In the genomic region with DNA sequence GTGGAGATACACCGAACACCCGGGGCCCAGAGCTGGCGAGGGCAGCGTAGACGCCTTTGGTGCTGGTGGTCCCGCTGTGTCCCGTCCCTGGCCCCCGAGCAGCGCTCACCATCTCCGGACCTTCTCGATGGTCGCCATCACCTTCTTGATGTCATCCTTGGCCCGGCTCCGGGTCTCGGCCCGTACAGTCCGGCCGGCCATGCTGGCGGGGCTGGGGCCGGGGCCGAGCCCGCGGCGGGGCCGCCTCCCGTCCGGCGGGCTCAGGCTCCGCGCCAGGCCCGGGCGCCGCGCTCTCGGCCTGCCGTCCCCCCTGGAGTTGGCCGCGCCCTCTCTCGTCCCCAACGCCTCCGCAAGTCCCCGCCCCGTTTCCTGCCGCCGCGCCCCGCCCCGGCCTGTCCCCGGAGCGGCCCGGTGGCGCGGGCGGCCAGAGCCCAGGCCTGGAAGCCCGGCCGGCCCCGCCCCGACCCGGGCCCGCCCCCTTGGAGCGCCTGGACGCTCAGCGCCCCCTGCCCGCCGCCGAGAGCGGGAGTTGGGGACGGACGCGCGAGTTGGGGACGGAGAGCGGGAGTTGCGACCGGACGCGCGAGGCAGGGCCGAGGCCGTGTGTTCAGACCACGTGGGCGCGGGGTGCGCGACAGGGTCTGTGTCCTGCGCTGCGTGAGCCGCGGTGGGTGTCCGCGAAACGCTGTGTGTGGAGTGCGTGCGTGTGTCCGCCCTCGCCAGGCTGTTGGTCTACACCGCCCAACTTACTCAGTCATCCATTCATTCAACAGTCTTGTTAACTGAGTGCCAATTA, we compare ENCODE assay signal across 8 cellular contexts. TPM values are rescaled to one million over a fixed set of nuclear protein-coding genes. Genes with fewer than 3 reads are reported as not detected.
DNase-seq lines count a peak whose midpoint lies in the region; ATAC-seq and TF ChIP-seq lines count a peak whose summit lies in the region.

Gene BCL7C (minus strand): TSS at position 334 of the 796 bp plus-strand sequence. CDS start 133 bp downstream, at position 201.

- H3K27me3 ChIP-seq in left ventricle myocardium inferior (ENCODE audit: low read depth) = no peaks in the 10 kb centered on the region
- no peaks in the 10 kb centered on the region for H3K27me3 ChIP-seq in psoas muscle (ENCODE audit: insufficient read depth in 3 of 3, low read length in 2 of 3)

- peaks cover 30% of the 10 kb centered on the region for H3K36me3 ChIP-seq in left ventricle myocardium inferior
- peaks cover 0 to 18% of the 10 kb centered on the region in 2 donors for H3K36me3 ChIP-seq in psoas muscle (ENCODE audit: insufficient read depth in 1 of 2, low read depth in 1 of 2)
- no peaks in the 10 kb centered on the region for H3K36me3 ChIP-seq in urinary bladder (ENCODE audit: insufficient read depth)

- intact Hi-C loops in T-helper 1 cell treated with Interleukin-12 subunit alpha and Interleukin-12 subunit beta and Interleukin-4 antibody, amounts not matched to agents 30 ng/mL and 1 ng/mL, for 36 hours (cut with micrococcal nuclease) = loop anchor here (1.0 kb wide), 1 partner anchor 9 kb away; no protein-coding TSS in a partner anchor
- intact Hi-C loops in left ventricle myocardium inferior (cut with micrococcal nuclease) (no loop called here), psoas muscle (cut with DNase I) (loop anchor here in 1 of 2 donors (2.0 kb wide), 1 partner anchor 19 kb away; no protein-coding TSS in a partner anchor)

- no peaks in the 10 kb centered on the region for H3K9me3 ChIP-seq in left ventricle myocardium inferior (replicated peaks)
- H3K9me3 ChIP-seq in psoas muscle = no peaks in the 10 kb centered on the region

- 1% methylated on average over 45 to 97 of the region's 97 CpGs for WGBS in psoas muscle, 3 donors
- WGBS in urinary bladder = under 1% methylated on average over 97 of the region's 97 CpGs

- H3K4me1 ChIP-seq in left ventricle myocardium inferior (peaks cover 52% of the 10 kb centered on the region), psoas muscle (peaks cover 13% of the 10 kb centered on the region), urinary bladder (ENCODE audit: insufficient read depth) (no peaks in the 10 kb centered on the region)

- H3K27ac ChIP-seq in left ventricle myocardium inferior (replicated peaks) (peak within 1 kb of the TSS; percentile 98), psoas muscle (peak within 1 kb of the TSS; percentile 93), urinary bladder (ENCODE audit: low read depth) (peak within 1 kb of the TSS; percentile 87)

- ATAC-seq in psoas muscle = peak; percentile 81 to 89 (median 84)

- DNase-seq in GM12864 (ENCODE audit: low read depth) = no peak
- DNase-seq in HFF-Myc (ENCODE audit: extremely low read depth, low read depth) = no peak
- peak; percentile 81 for DNase-seq in NAMALWA (ENCODE audit: low spot score)
- DNase-seq in amniotic epithelial cell (ENCODE audit: low read depth) = peak; percentile 66
- DNase-seq in left ventricle myocardium inferior = peak; percentile 97
- DNase-seq in psoas muscle = peak; percentile 94 to 96

- TF ChIP-seq CTCF in GM12864 (IDR thresholded peaks at IDR 0.05; ENCODE audit: low read depth, low read length, missing control alignments) (peak; percentile 21), HFF-Myc (IDR thresholded peaks at IDR 0.05; ENCODE audit: low read depth, low read length, missing control alignments) (peak; percentile 44), left ventricle myocardium inferior (IDR thresholded peaks at IDR 0.05; ENCODE audit: borderline replicate concordance) (peak; percentile 63), psoas muscle (IDR thresholded peaks at IDR 0.05) (peak; percentile 54)

- H3K4me3 ChIP-seq in GM12864 (ENCODE audit: low read depth, low read length) = peak within 1 kb of the TSS; percentile 74
- H3K4me3 ChIP-seq in HFF-Myc (replicated peaks; ENCODE audit: low read depth, low read length) = peak within 1 kb of the TSS; percentile 73
- H3K4me3 ChIP-seq in left ventricle myocardium inferior = peak within 1 kb of the TSS; percentile 93
- peak within 1 kb of the TSS; percentile 95 for H3K4me3 ChIP-seq in psoas muscle
- H3K4me3 ChIP-seq in urinary bladder (ENCODE audit: low read depth, low read length) = peak within 1 kb of the TSS; percentile 70

RNA-seq across cellular contexts. Expression of gene BCL7C, which starts in this region (rescaled TPM):
- total RNA-seq in T-helper 1 cell treated with Interleukin-12 subunit alpha and Interleukin-12 subunit beta and Interleukin-4 antibody, amounts not matched to agents 30 ng/mL and 1 ng/mL, for 36 hours = 26.3 and 26.7 TPM in 2 replicates
- total RNA-seq in left ventricle myocardium inferior = 25.2 TPM
- total RNA-seq in psoas muscle = 10 to 100 TPM; 13.9 to 18.1 (median 15.1) TPM
- polyA plus RNA-seq in psoas muscle = 10 to 100 TPM; 18.9 to 40.9 (median 30.2) TPM
- 31.7 TPM for total RNA-seq in urinary bladder
- 33.2 TPM for polyA plus RNA-seq in urinary bladder

Comparison
In these comparisons a context has a peak if more than half of its experiments do, and no peak if none do; other contexts are left out.
1. DNase-seq: peak in NAMALWA (single experiment), amniotic epithelial cell (single experiment), left ventricle myocardium inferior (single experiment) and psoas muscle (2 of 2); none in GM12864 (single experiment) and HFF-Myc (single experiment).
2. Peak in every context shown above with its lines, with median percentiles within 50 percentile points of each other: H3K4me3 ChIP-seq, CTCF ChIP-seq and H3K27ac ChIP-seq.